8 cellular contexts compared by ENCODE assay signal in genomic region chr18:21163647-21164625, GRCh38. TPM values are rescaled to one million over a fixed set of nuclear protein-coding genes. Genes with fewer than 3 reads are reported as not detected.
DNase-seq lines count a peak whose midpoint lies in the region; ATAC-seq and TF ChIP-seq lines count a peak whose summit lies in the region.

No MANE protein-coding gene starts in this region.

- TF ChIP-seq CTCF in astrocyte of the spinal cord (IDR thresholded peaks at IDR 0.05; ENCODE audit: low read depth, low read length) (no peak), left lung (IDR thresholded peaks at IDR 0.05) (no peak), dorsolateral prefrontal cortex (IDR thresholded peaks at IDR 0.05 in 54 of 56, conservative IDR thresholded peaks at IDR 0.05 in 2 of 56; ENCODE audit: low read depth in 1 of 56, partially characterized antibody in 56 of 56) (no peak)

- no peaks in the 10 kb centered on the region for H3K9me3 ChIP-seq in left lung

- intact Hi-C loops in left lung (cut with DNase I), result no loop called here
- intact Hi-C loops in dorsolateral prefrontal cortex (cut with DNase I), result loop anchor here in 1 of 2 donors (5.0 to 10.0 kb wide), 2 partner anchors 38 to 49 kb away; partner anchors contain the start of gene ROCK1

- H3K36me3 ChIP-seq in left lung, result no peaks in the 10 kb centered on the region

- in situ Hi-C loops in ACHN (cut with HindIII; ENCODE audit: low pct_ligation_motif_present, low pct_unique_long_range_greater_than_20kb, low sequenced_read_pairs), result no loop called here
- in situ Hi-C loops in astrocyte of the spinal cord (cut with HindIII; ENCODE audit: low sequenced_read_pairs), result no loop called here

- ATAC-seq in left lung, result peak; percentile 82

- peaks cover 0 to 28% of the 10 kb centered on the region in 2 donors for H3K4me1 ChIP-seq in left lung

- H3K27me3 ChIP-seq in left lung, result no peaks in the 10 kb centered on the region
- no peaks in the 10 kb centered on the region for H3K27me3 ChIP-seq in dorsolateral prefrontal cortex

- H3K27ac ChIP-seq in left lung (peak overlapping the region; percentile 62 to 87), dorsolateral prefrontal cortex (peak overlapping the region in 7 of 59 donors; percentile 2 to 48 (median 24))

- DNase-seq in ACHN (peak; percentile 6), M059J (ENCODE audit: low read depth) (peak; percentile 94), astrocyte of the spinal cord (ENCODE audit: low read depth, low spot score) (peak; percentile 79), left lung (no peak), ureter (ENCODE audit: low spot score) (no peak), dorsolateral prefrontal cortex (no peak), DMS 273 treated with DMSO at 0.1 percent for 48 hours (lab: John Stamatoyannopoulos, UW) (no peak), ecto neural progenitor cell (ENCODE audit: low spot score) (no peak)

- H3K4me3 ChIP-seq in astrocyte of the spinal cord (ENCODE audit: low read depth, low read length), result no peak overlapping the region
- H3K4me3 ChIP-seq in left lung, result no peak overlapping the region
- no peak overlapping the region for H3K4me3 ChIP-seq in dorsolateral prefrontal cortex

RNA-seq across cellular contexts. Expression of gene ROCK1, which starts 52.3 kb away (rescaled TPM):
- 6.3 and 8.9 TPM in 2 replicates for total RNA-seq in M059J (2014; rRNA removed; shearing (Covaris generic))
- 10 to 100 TPM; 50.2 to 62.1 TPM for total RNA-seq in left lung
- 70.2 TPM for total RNA-seq in ureter
- total RNA-seq in dorsolateral prefrontal cortex, result 10 to 100 TPM; 22.3 to 53.5 (median 37.7) TPM

Comparison
In these comparisons a context has a peak if more than half of its experiments do, and no peak if none do; other contexts are left out.
1. DNase-seq: peak in ACHN (single experiment), M059J (single experiment) and astrocyte of the spinal cord (single experiment); none in left lung (0 of 2), ureter (single experiment), dorsolateral prefrontal cortex (0 of 10), DMS 273 treated with DMSO at 0.1 percent for 48 hours (single experiment) and ecto neural progenitor cell (single experiment).